ENCODE assay signal across 16 cellular contexts in genomic region chr4:76384052-76384451, GRCh38. TPM values are rescaled to one million over a fixed set of nuclear protein-coding genes. Genes with fewer than 3 reads are reported as not detected.
A peak's percentile ranks its signal among the peaks of the same experiment; 100 is the strongest.
DNase-seq lines count a peak whose midpoint lies in the region; ATAC-seq and TF ChIP-seq lines count a peak whose summit lies in the region.
"Had no signal": no experiment of that assay in that cellular context is flagged by ENCODE, and none has a peak within 500 bp of the region (broad histone marks: within the 10 kb centered on the region; RNA-seq: fewer than 3 reads in every experiment).

No MANE protein-coding gene starts in this region.

- intact Hi-C loops in aorta (cut with DNase I) = no loop called here

- TF ChIP-seq CTCF in HFFc6 (IDR thresholded peaks at IDR 0.05) (no peak), choroid plexus epithelial cell (conservative IDR thresholded peaks at IDR 0.05; ENCODE audit: low read depth, low read length) (no peak)

- H2BK5ac ChIP-seq in trophoblast cell (ENCODE audit: low read depth, low read length, poor library complexity) = no peak overlapping the region

- H3K36me3 ChIP-seq in trophoblast cell (ENCODE audit: control insufficient read depth in 1 of 2, insufficient read depth in 2 of 2, low read length in 2 of 2) (no peaks in the 10 kb centered on the region), aorta (ENCODE audit: control insufficient read depth in 1 of 2, insufficient read depth in 2 of 2, low read length in 1 of 2) (no peaks in the 10 kb centered on the region)
- H3K36me3 ChIP-seq: BE2C had no signal

- no peak overlapping the region for H4K8ac ChIP-seq in trophoblast cell (ENCODE audit: low read depth, low read length)

- H3K4me3 ChIP-seq in choroid plexus epithelial cell (ENCODE audit: low read depth, low read length) = no peak overlapping the region
- no peak overlapping the region for H3K4me3 ChIP-seq in trophoblast cell (ENCODE audit: low read depth, low read length)
- no peak overlapping the region for H3K4me3 ChIP-seq in aorta (ENCODE audit: low read length in 2 of 2)

- H2AK5ac ChIP-seq in trophoblast cell (ENCODE audit: low read length) = no peak overlapping the region

- no peaks in the 10 kb centered on the region; the same call in 1 of the 2 replicates for H3K36me3 Mint-ChIP-seq in HFFc6 (ENCODE audit: low read depth)

- no peak overlapping the region for H3K9ac ChIP-seq in trophoblast cell (ENCODE audit: low read length)

- no peak for ATAC-seq in GM19467 (IDR thresholded peaks at IDR 0.05; ENCODE audit: unreplicated experiment)
- no peak for ATAC-seq in aorta (ENCODE audit: low FRiP score)

- H3K4me1 Mint-ChIP-seq in HFFc6 (ENCODE audit: low read depth) = peaks cover 34% of the 10 kb centered on the region
- H3K4me1 Mint-ChIP-seq: CD4-positive, alpha-beta memory T cell had no signal

- no peak overlapping the region for H3K27ac ChIP-seq in trophoblast cell (ENCODE audit: low read depth, low read length)
- no peak overlapping the region for H3K27ac ChIP-seq in aorta (ENCODE audit: low read depth in 1 of 2, low read length in 2 of 2)

- H3K27ac Mint-ChIP-seq in HFFc6 = no peak overlapping the region
- H3K27ac Mint-ChIP-seq: CD4-positive, alpha-beta memory T cell had no signal

- H3K27me3 Mint-ChIP-seq in HFFc6 (ENCODE audit: insufficient read depth) = peaks cover 9% of the 10 kb centered on the region

- no peaks in the 10 kb centered on the region for H3K9me3 ChIP-seq in trophoblast cell (ENCODE audit: insufficient read depth, low read depth, low read length)
- H3K9me3 ChIP-seq in aorta (ENCODE audit: control insufficient read depth, low read length) = no peaks in the 10 kb centered on the region
- H3K9me3 ChIP-seq: BE2C had no signal

- H3K9me3 Mint-ChIP-seq in HFFc6 = peaks cover 4% of the 10 kb centered on the region

- no peak overlapping the region for H3K14ac ChIP-seq in trophoblast cell (ENCODE audit: low read length)

- peaks cover 6 to 8% of the 10 kb centered on the region in 2 experiments for H3K4me1 ChIP-seq in trophoblast cell (ENCODE audit: control insufficient read depth in 1 of 2, insufficient read depth in 2 of 2, low read length in 2 of 2)
- H3K4me1 ChIP-seq in aorta (ENCODE audit: control insufficient read depth in 1 of 2, insufficient read depth in 2 of 2, low read length in 2 of 2) = no peaks in the 10 kb centered on the region
- H3K4me1 ChIP-seq: BE2C had no signal

- H3K27me3 ChIP-seq in trophoblast cell (ENCODE audit: insufficient read depth, low read length) = no peaks in the 10 kb centered on the region
- no peaks in the 10 kb centered on the region for H3K27me3 ChIP-seq in aorta (ENCODE audit: control insufficient read depth in 1 of 2, insufficient read depth in 2 of 2, low read length in 1 of 2)
- H3K27me3 ChIP-seq: BE2C had no signal

- no peaks in the 10 kb centered on the region for H3K79me2 ChIP-seq in trophoblast cell (ENCODE audit: control insufficient read depth, insufficient read depth, low read length, poor library complexity)

- H3K4me2 ChIP-seq in trophoblast cell (ENCODE audit: low read length) = no peak overlapping the region

- H3K4ac ChIP-seq in trophoblast cell (ENCODE audit: low read depth, low read length) = no peak overlapping the region

- H2AFZ ChIP-seq in trophoblast cell (ENCODE audit: insufficient read depth, low read length, poor library complexity) = no peak overlapping the region

- peak; percentile 8 for DNase-seq in HFFc6
- peak; percentile 77 for DNase-seq in RPMI7951 (ENCODE audit: low read depth)
- peak; percentile 39 for DNase-seq in choroid plexus epithelial cell (ENCODE audit: low read depth)
- DNase-seq in trophoblast cell = peak; percentile 82 to 97
- no peak for DNase-seq in activated CD4-positive, CD25-positive, alpha-beta regulatory T cell (lab: John Stamatoyannopoulos, UW)
- DNase-seq in aorta = no peak
- DNase-seq in hypothalamus (lab: John Stamatoyannopoulos, UW) = no peak
- DNase-seq: BE2C; CD4-positive, alpha-beta memory T cell; H7; IMR-90; NCI-H1436 treated with DMSO at 0.1 percent for 48 hours; NCI-H345 had no signal

- H3K23ac ChIP-seq in trophoblast cell (ENCODE audit: low read length) = no peak overlapping the region

- WGBS in trophoblast cell (ENCODE audit: extremely low coverage, insufficient coverage, insufficient read length) = no CpG with 5 or more reads among the region's 4 CpGs
- 77 to 81% methylated on average over 4 of the region's 4 CpGs for WGBS in aorta, 2 donors

- H2BK12ac ChIP-seq in trophoblast cell (ENCODE audit: low read length) = no peak overlapping the region

- no peak overlapping the region for H2BK120ac ChIP-seq in trophoblast cell (ENCODE audit: insufficient read depth, low read length, poor library complexity)

- H4K91ac ChIP-seq in trophoblast cell (ENCODE audit: low read depth, low read length) = no peak overlapping the region

- H4K12ac ChIP-seq in trophoblast cell (ENCODE audit: low read depth, low read length) = no peak overlapping the region

- H3K18ac ChIP-seq in trophoblast cell (ENCODE audit: low read length) = no peak overlapping the region

- peaks cover 13% of the 10 kb centered on the region for H3K79me1 ChIP-seq in trophoblast cell (ENCODE audit: low read length)

- no peak overlapping the region for H3K4me3 Mint-ChIP-seq in HFFc6
- H3K4me3 Mint-ChIP-seq: CD4-positive, alpha-beta memory T cell had no signal

RNA-seq across cellular contexts. Expression of gene CCDC158, which starts 36.9 kb away (rescaled TPM):
- under 1 TPM in 1 of 6 experiments, not detected in 5; 0.05 TPM for total RNA-seq in HFFc6 (2021; fragmentation: NEBNext Ultra II Directional; extraction: Animal tissue kit (Norgen Biotek cat#: 25700))
- not detected in 2 replicates for total RNA-seq in RPMI7951 (2014; rRNA removed; shearing (Covaris generic))
- not detected in 2 replicates for polyA plus RNA-seq in trophoblast cell (2013)
- 1 to 10 TPM; 1.6 to 1.9 TPM for total RNA-seq in aorta
- 1 to 10 TPM in 1 of 2 donors, under 1 TPM in 1; 0.63 to 1.2 TPM for polyA plus RNA-seq in aorta
- total RNA-seq: CD4-positive, alpha-beta memory T cell; Daoy; H7; HT-29; IMR-90 had no signal
- polyA plus RNA-seq: CD4-positive, alpha-beta memory T cell; IMR-90 had no signal

RNA-seq across cellular contexts. Expression of gene SHROOM3, which starts 51.0 kb away (rescaled TPM):
- total RNA-seq in HFFc6 (2021; fragmentation: NEBNext Ultra II Directional; extraction: Animal tissue kit (Norgen Biotek cat#: 25700)) = 10 to 100 TPM; 39.1 to 98.7 (median 40.9) TPM
- 9.6 and 10.0 TPM in 2 replicates for total RNA-seq in RPMI7951 (2014; rRNA removed; shearing (Covaris generic))
- polyA plus RNA-seq in trophoblast cell (2013) = 27.1 and 28.2 TPM in 2 replicates
- 100 to 1,000 TPM in 1 of 2 donors, 10 to 100 TPM in 1; 51.3 to 173 TPM for total RNA-seq in aorta
- 10 to 100 TPM; 14.1 to 14.3 TPM for polyA plus RNA-seq in aorta
- total RNA-seq: CD4-positive, alpha-beta memory T cell had no signal
- polyA plus RNA-seq: CD4-positive, alpha-beta memory T cell had no signal

Comparison
In these comparisons a context has a peak if more than half of its experiments do, and no peak if none do; other contexts are left out.
1. DNase-seq: peak in HFFc6 (single experiment), RPMI7951 (single experiment), choroid plexus epithelial cell (single experiment) and trophoblast cell (2 of 2); none in activated CD4-positive, CD25-positive, alpha-beta regulatory T cell (0 of 4), aorta (0 of 2) and hypothalamus (0 of 51).